In genomic region chr1:223353939-223354338, GRCh38 we compare ENCODE assay signal across 35 cellular contexts. TPM values are rescaled to one million over a fixed set of nuclear protein-coding genes. Genes with fewer than 3 reads are reported as not detected.
"Had no signal": no experiment of that assay in that cellular context is flagged by ENCODE, and none has a peak within 500 bp of the region (broad histone marks: within the 10 kb centered on the region; RNA-seq: fewer than 3 reads in every experiment).

No MANE protein-coding gene starts in this region.

- H3K27me3 ChIP-seq: ovary, suprapubic skin, thyroid gland, upper lobe of left lung, vagina had no signal

- H3K4me3 ChIP-seq: neural progenitor cell, ovary, psoas muscle, skin epidermis, smooth muscle cell, spleen, suprapubic skin, thoracic aorta, thyroid gland, tibial nerve, upper lobe of left lung, vagina had no signal

- H3K4me3 Mint-ChIP-seq: natural killer cell; nephron; neural progenitor cell; stimulated activated memory B cell treated with anti-CD40 and anti-IgM and Interleukin-4, amounts not matched to agents 10 μg/mL and 1 μg/mL and 100 μg/mL, for 72 hours; stimulated activated naive CD8-positive, alpha-beta T cell treated with anti-CD3 and anti-CD28 coated beads, Interleukin-15, amount 100 ng/mL, for 72 hours had no signal

- H3K9me3 Mint-ChIP-seq: natural killer cell; nephron; neural progenitor cell; stimulated activated memory B cell treated with anti-CD40 and anti-IgM and Interleukin-4, amounts not matched to agents 10 μg/mL and 1 μg/mL and 100 μg/mL, for 72 hours; stimulated activated naive CD8-positive, alpha-beta T cell treated with anti-CD3 and anti-CD28 coated beads, Interleukin-15, amount 100 ng/mL, for 72 hours had no signal

- H3K36me3 Mint-ChIP-seq: natural killer cell; neural progenitor cell; stimulated activated memory B cell treated with anti-CD40 and anti-IgM and Interleukin-4, amounts not matched to agents 10 μg/mL and 1 μg/mL and 100 μg/mL, for 72 hours had no signal

- DNase-seq: natural killer cell; occipital lobe; ovary; posterior cingulate gyrus; psoas muscle; right cardiac atrium; spleen; stimulated activated CD4-positive, alpha-beta T cell treated with anti-CD3 and anti-CD28 coated beads, Interleukin-12 subunit alpha, Interleukin-12 subunit beta, amount 100 ng/mL, for 4 hours; stimulated activated CD4-positive, alpha-beta T cell treated with anti-CD3 and anti-CD28 coated beads, Interleukin-1b, Interleukin-23, amount 100 ng/mL, for 48 hours; stimulated activated CD4-positive, alpha-beta T cell treated with anti-CD3 and anti-CD28 coated beads, Interleukin-4, amount 100 ng/mL, for 1 hour; stimulated activated CD4-positive, alpha-beta T cell treated with anti-CD3 and anti-CD28 coated beads, Interleukin-4, amount 100 ng/mL, for 4 hours; stimulated activated CD8-positive, alpha-beta memory T cell treated with anti-CD3 and anti-CD28 coated beads, Interleukin-4, amount 100 ng/mL, for 48 hours; stimulated activated naive CD4-positive, alpha-beta T cell; stimulated activated naive CD8-positive, alpha-beta T cell treated with anti-CD3 and anti-CD28 coated beads, Interleukin-15, amount 100 ng/mL, for 72 hours; stimulated activated naive CD8-positive, alpha-beta T cell treated with anti-CD3 and anti-CD28 coated beads, Interleukin-15, Interleukin-2, amounts not matched to agents 100 U/mL and 50 U/mL, for 24 hours; substantia nigra; thyroid gland; trophoblast cell; upper lobe of left lung had no signal

- ATAC-seq: natural killer cell; psoas muscle; sciatic nerve; stimulated activated memory B cell treated with anti-CD40 and anti-IgM and Interleukin-4, amounts not matched to agents 10 μg/mL and 1 μg/mL and 100 μg/mL, for 72 hours; stimulated activated naive CD8-positive, alpha-beta T cell treated with anti-CD3 and anti-CD28 coated beads, Interleukin-15, amount 100 ng/mL, for 72 hours; stimulated activated naive CD8-positive, alpha-beta T cell treated with anti-CD3 and anti-CD28 coated beads, Interleukin-15, Interleukin-2, amounts not matched to agents 100 U/mL and 50 U/mL, for 24 hours had no signal

- H3K4me2 ChIP-seq: smooth muscle cell had no signal

- H3K9me3 ChIP-seq: ovary, psoas muscle, spleen, suprapubic skin, thoracic aorta, thyroid gland, tibial nerve, upper lobe of left lung, vagina had no signal

- H3K9ac ChIP-seq: neural progenitor cell, parathyroid adenoma had no signal

- H2AFZ ChIP-seq: neural progenitor cell, parathyroid adenoma had no signal

- FAIRE-seq: urothelium cell line had no signal

- H3K4me1 ChIP-seq: parathyroid adenoma, psoas muscle, spleen, suprapubic skin, thyroid gland, tibial nerve, upper lobe of left lung, vagina had no signal

- H3K36me3 ChIP-seq: neural progenitor cell, ovary, spleen, suprapubic skin, thoracic aorta, thyroid gland, tibial nerve, upper lobe of left lung, vagina had no signal

- H3K79me2 ChIP-seq: parathyroid adenoma had no signal

- H3K27ac Mint-ChIP-seq: natural killer cell; nephron; progenitor cell of endocrine pancreas; stimulated activated memory B cell treated with anti-CD40 and anti-IgM and Interleukin-4, amounts not matched to agents 10 μg/mL and 1 μg/mL and 100 μg/mL, for 72 hours; stimulated activated naive CD8-positive, alpha-beta T cell treated with anti-CD3 and anti-CD28 coated beads, Interleukin-15, amount 100 ng/mL, for 72 hours had no signal

- H3K4me1 Mint-ChIP-seq: natural killer cell; nephron; stimulated activated memory B cell treated with anti-CD40 and anti-IgM and Interleukin-4, amounts not matched to agents 10 μg/mL and 1 μg/mL and 100 μg/mL, for 72 hours; stimulated activated naive CD8-positive, alpha-beta T cell treated with anti-CD3 and anti-CD28 coated beads, Interleukin-15, amount 100 ng/mL, for 72 hours had no signal

- H3K27ac ChIP-seq: neural progenitor cell, ovary, parathyroid adenoma, psoas muscle, spleen, suprapubic skin, thoracic aorta, thyroid gland, tibial nerve, upper lobe of left lung, vagina had no signal

- H3K27me3 Mint-ChIP-seq: stimulated activated naive CD8-positive, alpha-beta T cell treated with anti-CD3 and anti-CD28 coated beads, Interleukin-15, amount 100 ng/mL, for 72 hours had no signal

RNA-seq across cellular contexts. Expression of gene SUSD4, which starts 10.0 kb away (rescaled TPM):
- total RNA-seq: osteoblast, sciatic nerve, tibial nerve had no signal

RNA-seq across cellular contexts. Expression of gene CCDC185, which starts 39.3 kb away (rescaled TPM):
- total RNA-seq: natural killer cell, occipital lobe, osteoblast, ovary, progenitor cell of endocrine pancreas, psoas muscle, sciatic nerve, smooth muscle cell, spleen, suprapubic skin, thoracic aorta, tibial nerve, upper lobe of left lung, ureter, vagina had no signal
- polyA plus RNA-seq: neural cell, ovary, psoas muscle, smooth muscle cell, spleen had no signal
